27 cellular contexts compared by ENCODE assay signal in the genomic region with DNA sequence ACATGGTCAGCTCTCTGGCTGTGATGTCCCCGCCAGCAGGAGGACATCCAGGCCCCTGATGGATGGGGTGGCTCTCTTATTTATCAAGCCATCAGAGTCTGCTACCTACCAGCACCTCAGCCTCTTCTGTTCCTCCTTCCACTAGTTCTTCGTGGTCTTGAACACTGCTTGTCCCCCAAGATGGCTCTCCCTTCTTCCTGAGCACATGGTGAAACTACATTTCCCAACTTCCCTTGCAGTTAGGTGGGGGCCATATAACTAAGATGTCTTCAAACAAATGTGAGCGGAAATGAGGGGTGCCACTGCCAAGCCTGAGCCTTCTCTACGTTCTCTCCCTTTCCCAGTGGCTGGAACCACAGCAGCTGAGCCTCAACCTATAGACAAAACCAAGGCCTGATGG. TPM values are rescaled to one million over a fixed set of nuclear protein-coding genes. Genes with fewer than 3 reads are reported as not detected.
"Had no signal": no experiment of that assay in that cellular context is flagged by ENCODE, and none has a peak within 500 bp of the region (broad histone marks: within the 10 kb centered on the region; RNA-seq: fewer than 3 reads in every experiment).

No MANE protein-coding gene starts in this region.

- ATAC-seq: esophagus mucosa, heart right ventricle had no signal

- DNase-seq: effector CD4-positive, alpha-beta T cell; heart right ventricle; hypothalamus; kidney glomerular epithelial cell; mesendoderm; naive B cell; posterior cingulate gyrus; small intestine; stimulated activated CD4-positive, alpha-beta T cell treated with anti-CD3 and anti-CD28 coated beads, Interleukin-12 subunit alpha, Interleukin-12 subunit beta, amount 100 ng/mL, for 4 hours; stimulated activated naive CD4-positive, alpha-beta T cell; stomach; substantia nigra; transverse colon had no signal

- H3K27ac ChIP-seq: coronary artery, heart right ventricle, neutrophil, right atrium auricular region, stomach, thoracic aorta, transverse colon had no signal

- H3K4me3 ChIP-seq: coronary artery, heart right ventricle, right atrium auricular region, stomach, thoracic aorta, transverse colon had no signal

- H3K9me3 ChIP-seq: heart right ventricle, neutrophil, right atrium auricular region, stomach, thoracic aorta, transverse colon had no signal

- H3K27me3 ChIP-seq: heart right ventricle, neutrophil, right atrium auricular region, stomach had no signal

- H3K36me3 ChIP-seq: heart right ventricle, neutrophil, right atrium auricular region, stomach, thoracic aorta, transverse colon had no signal

- H3K4me1 ChIP-seq: right atrium auricular region, stomach, transverse colon had no signal

- FAIRE-seq: frontal cortex, islet of Langerhans, small intestine had no signal

RNA-seq across cellular contexts. Expression of a gene that starts 29.8 kb away (rescaled TPM):
- total RNA-seq: dermis microvascular lymphatic vessel endothelial cell, esophagus mucosa, fibroblast of lung, frontal cortex, glomerular endothelial cell, heart right ventricle, liver, lung microvascular endothelial cell, osteoblast, right atrium auricular region, stomach, thoracic aorta, transverse colon, ureter had no signal
- polyA plus RNA-seq: fibroblast of lung, heart right ventricle, liver, small intestine, stomach had no signal
